1 cellular context compared by ENCODE assay signal in genomic region chr12:56266634-56267442, GRCh38.
TF ChIP-seq lines count a peak whose summit lies in the region.

Gene COQ10A (plus strand): TSS chr12:56266942. CDS start chr12:56267119, 177 bp downstream.

TF ChIP-seq in HEK293, 187 proteins besides CTCF, POLR2A, EP300 and RAD21 (continued from another document):
- TF ChIP-seq ATF2 (tag by site-specific recombination; IDR thresholded peaks at IDR 0.05; ENCODE audit: low read depth) (no peak), ZSCAN4 (tag by site-specific recombination; IDR thresholded peaks at IDR 0.05) (no peak), ZNF626 (tag by site-specific recombination; IDR thresholded peaks at IDR 0.05) (no peak), ZNF366 (tag by site-specific recombination; conservative IDR thresholded peaks at IDR 0.05) (peak; percentile 95), ZNF157 (tag by site-specific recombination; IDR thresholded peaks at IDR 0.05) (no peak), ZNF555 (tag by site-specific recombination; conservative IDR thresholded peaks at IDR 0.05) (no peak), ZNF701 (tag by site-specific recombination; IDR thresholded peaks at IDR 0.05) (no peak), ZNF292 (tag by site-specific recombination; IDR thresholded peaks at IDR 0.05; ENCODE audit: borderline replicate concordance, low read depth) (no peak), WT1 (tag by site-specific recombination; IDR thresholded peaks at IDR 0.05) (peak; percentile 35; the same call in 1 of the 2 replicates), GLI2 (tag by site-specific recombination; IDR thresholded peaks at IDR 0.05; ENCODE audit: borderline replicate concordance, low read depth) (no peak), ZNF37A (tag by site-specific recombination; IDR thresholded peaks at IDR 0.05) (no peak), MYNN (tag by site-specific recombination; IDR thresholded peaks at IDR 0.05; ENCODE audit: borderline replicate concordance) (no peak), ZBTB8A (tag by site-specific recombination; IDR thresholded peaks at IDR 0.05) (peak; percentile 80), ZNF677 (tag by site-specific recombination; IDR thresholded peaks at IDR 0.05) (0 out of 2 replicates have a peak, but pooled peaks have one; percentile 22), ZNF610 (tag by site-specific recombination; IDR thresholded peaks at IDR 0.05; ENCODE audit: borderline replicate concordance) (peak; percentile 93), ZXDB (tag by site-specific recombination; IDR thresholded peaks at IDR 0.05) (peak; percentile 93), KLF17 (tag by site-specific recombination; IDR thresholded peaks at IDR 0.05) (peak; percentile 96), ZNF404 (tag by site-specific recombination; IDR thresholded peaks at IDR 0.05) (no peak), ZNF354C (tag by site-specific recombination; IDR thresholded peaks at IDR 0.05; ENCODE audit: borderline replicate concordance, low read depth) (no peak), ZNF560 (tag by site-specific recombination; IDR thresholded peaks at IDR 0.05; ENCODE audit: borderline replicate concordance) (no peak), ZBTB10 (tag by site-specific recombination; IDR thresholded peaks at IDR 0.05) (peak; percentile 91), KLF8 (tag by site-specific recombination; IDR thresholded peaks at IDR 0.05) (peak; percentile 38; the same call in 1 of the 2 replicates), ZNF394 (tag by site-specific recombination; IDR thresholded peaks at IDR 0.05; ENCODE audit: borderline replicate concordance) (peak; percentile 89), ELK4 (IDR thresholded peaks at IDR 0.05; ENCODE audit: borderline replicate concordance, low read depth, low read length) (no peak), ZNF174 (tag by site-specific recombination; IDR thresholded peaks at IDR 0.05) (no peak), ZNF121 (tag by site-specific recombination; IDR thresholded peaks at IDR 0.05) (no peak), ZNF529 (tag by site-specific recombination; IDR thresholded peaks at IDR 0.05; ENCODE audit: insufficient replicate concordance) (no peak), ZNF670 (tag by site-specific recombination; IDR thresholded peaks at IDR 0.05; ENCODE audit: low read depth) (no peak), ZNF266 (tag by site-specific recombination; IDR thresholded peaks at IDR 0.05; ENCODE audit: low read depth) (no peak), ZNF707 (tag by site-specific recombination; IDR thresholded peaks at IDR 0.05) (no peak), ZNF10 (tag by site-specific recombination; IDR thresholded peaks at IDR 0.05) (no peak), ZNF76 (tag by site-specific recombination; IDR thresholded peaks at IDR 0.05; ENCODE audit: borderline replicate concordance, low read depth) (peak; percentile 92), ZSCAN23 (tag by site-specific recombination; IDR thresholded peaks at IDR 0.05) (0 out of 2 replicates have a peak, but pooled peaks have one; percentile 47), ZNF510 (tag by site-specific recombination; IDR thresholded peaks at IDR 0.05; ENCODE audit: insufficient replicate concordance) (no peak), ZNF747 (tag by site-specific recombination; IDR thresholded peaks at IDR 0.05) (no peak), ZNF433 (tag by site-specific recombination; IDR thresholded peaks at IDR 0.05; ENCODE audit: low read depth) (no peak), SP3 (tag by site-specific recombination; IDR thresholded peaks at IDR 0.05) (peak; percentile 64), ZNF2 (tag by site-specific recombination; IDR thresholded peaks at IDR 0.05) (peak; percentile 95), ZNF132 (tag by site-specific recombination; IDR thresholded peaks at IDR 0.05; ENCODE audit: borderline replicate concordance) (no peak), ZNF112 (tag by site-specific recombination; IDR thresholded peaks at IDR 0.05) (no peak), ZNF311 (tag by site-specific recombination; IDR thresholded peaks at IDR 0.05; ENCODE audit: borderline replicate concordance) (no peak), GFI1B (tag by site-specific recombination; IDR thresholded peaks at IDR 0.05) (no peak), YY1 (tag by site-specific recombination; IDR thresholded peaks at IDR 0.05) (peak; percentile 65; the same call in 1 of the 2 replicates), KLF7 (tag by site-specific recombination; IDR thresholded peaks at IDR 0.05; ENCODE audit: borderline replicate concordance) (no peak), ZNF843 (tag by site-specific recombination; IDR thresholded peaks at IDR 0.05) (peak; percentile 61; the same call in 1 of the 2 replicates), ZNF48 (tag by site-specific recombination; IDR thresholded peaks at IDR 0.05) (no peak), REST (tag by site-specific recombination; IDR thresholded peaks at IDR 0.05) (no peak), ZNF768 (tag by site-specific recombination; IDR thresholded peaks at IDR 0.05) (no peak), SCRT2 (tag by site-specific recombination; IDR thresholded peaks at IDR 0.05) (peak; percentile 98), ZNF530 (tag by site-specific recombination; IDR thresholded peaks at IDR 0.05; ENCODE audit: low read depth) (no peak), GLI4 (tag by site-specific recombination; IDR thresholded peaks at IDR 0.05) (peak; percentile 78; the same call in 1 of the 2 replicates), ZNF184 (tag by site-specific recombination; IDR thresholded peaks at IDR 0.05) (no peak)
- TF ChIP-seq, protein P1, sequence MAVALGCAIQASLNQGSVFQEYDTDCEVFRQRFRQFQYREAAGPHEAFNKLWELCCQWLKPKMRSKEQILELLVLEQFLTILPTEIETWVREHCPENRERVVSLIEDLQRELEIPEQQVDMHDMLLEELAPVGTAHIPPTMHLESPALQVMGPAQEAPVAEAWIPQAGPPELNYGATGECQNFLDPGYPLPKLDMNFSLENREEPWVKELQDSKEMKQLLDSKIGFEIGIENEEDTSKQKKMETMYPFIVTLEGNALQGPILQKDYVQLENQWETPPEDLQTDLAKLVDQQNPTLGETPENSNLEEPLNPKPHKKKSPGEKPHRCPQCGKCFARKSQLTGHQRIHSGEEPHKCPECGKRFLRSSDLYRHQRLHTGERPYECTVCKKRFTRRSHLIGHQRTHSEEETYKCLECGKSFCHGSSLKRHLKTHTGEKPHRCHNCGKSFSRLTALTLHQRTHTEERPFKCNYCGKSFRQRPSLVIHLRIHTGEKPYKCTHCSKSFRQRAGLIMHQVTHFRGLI (tag by site-specific recombination; IDR thresholded peaks at IDR 0.05) = no peak
- TF ChIP-seq, protein P2, sequence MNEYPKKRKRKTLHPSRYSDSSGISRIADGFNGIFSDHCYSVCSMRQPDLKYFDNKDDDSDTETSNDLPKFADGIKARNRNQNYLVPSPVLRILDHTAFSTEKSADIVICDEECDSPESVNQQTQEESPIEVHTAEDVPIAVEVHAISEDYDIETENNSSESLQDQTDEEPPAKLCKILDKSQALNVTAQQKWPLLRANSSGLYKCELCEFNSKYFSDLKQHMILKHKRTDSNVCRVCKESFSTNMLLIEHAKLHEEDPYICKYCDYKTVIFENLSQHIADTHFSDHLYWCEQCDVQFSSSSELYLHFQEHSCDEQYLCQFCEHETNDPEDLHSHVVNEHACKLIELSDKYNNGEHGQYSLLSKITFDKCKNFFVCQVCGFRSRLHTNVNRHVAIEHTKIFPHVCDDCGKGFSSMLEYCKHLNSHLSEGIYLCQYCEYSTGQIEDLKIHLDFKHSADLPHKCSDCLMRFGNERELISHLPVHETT (tag by site-specific recombination; IDR thresholded peaks at IDR 0.05) = 0 out of 2 replicates have a peak, but pooled peaks have one; percentile 12
- TF ChIP-seq, protein P3, sequence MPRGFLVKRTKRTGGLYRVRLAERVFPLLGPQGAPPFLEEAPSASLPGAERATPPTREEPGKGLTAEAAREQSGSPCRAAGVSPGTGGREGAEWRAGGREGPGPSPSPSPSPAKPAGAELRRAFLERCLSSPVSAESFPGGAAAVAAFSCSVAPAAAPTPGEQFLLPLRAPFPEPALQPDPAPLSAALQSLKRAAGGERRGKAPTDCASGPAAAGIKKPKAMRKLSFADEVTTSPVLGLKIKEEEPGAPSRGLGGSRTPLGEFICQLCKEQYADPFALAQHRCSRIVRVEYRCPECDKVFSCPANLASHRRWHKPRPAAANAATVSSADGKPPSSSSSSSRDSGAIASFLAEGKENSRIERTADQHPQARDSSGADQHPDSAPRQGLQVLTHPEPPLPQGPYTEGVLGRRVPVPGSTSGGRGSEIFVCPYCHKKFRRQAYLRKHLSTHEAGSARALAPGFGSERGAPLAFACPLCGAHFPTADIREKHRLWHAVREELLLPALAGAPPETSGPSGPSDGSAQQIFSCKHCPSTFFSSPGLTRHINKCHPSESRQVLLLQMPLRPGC (tag by site-specific recombination; IDR thresholded peaks at IDR 0.05) = 0 out of 2 replicates have a peak, but pooled peaks have one; percentile 30
TF ChIP-seq in HEK293: peak in this region for 65.
